16 cellular contexts compared by ENCODE assay signal in the genomic region with DNA sequence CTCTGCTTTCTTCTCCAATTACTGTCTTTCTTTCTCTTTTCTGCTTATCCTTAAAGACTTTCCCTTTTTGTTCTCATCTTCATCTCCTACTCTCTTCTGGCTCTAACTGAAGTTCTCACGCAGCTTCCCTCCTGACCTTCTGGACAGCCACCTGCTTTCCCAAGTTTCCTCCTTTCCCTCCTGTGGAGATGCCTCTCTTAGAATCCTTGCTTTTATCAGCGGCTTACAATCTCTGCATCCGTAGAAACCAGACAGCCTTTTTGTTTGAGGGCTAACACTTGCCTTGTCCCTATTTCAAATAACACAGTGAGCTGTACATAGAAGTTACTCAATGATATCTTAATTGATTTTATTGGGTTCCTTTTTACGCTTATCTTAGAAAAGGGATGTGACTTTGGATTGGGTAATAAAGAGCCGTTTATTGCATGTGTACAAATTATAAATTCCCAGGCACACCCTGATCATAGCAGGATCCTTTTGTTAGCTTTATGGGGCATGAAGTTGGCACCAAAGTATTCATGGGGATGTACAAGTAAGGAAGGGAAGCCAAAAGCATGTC. TPM values are rescaled to one million over a fixed set of nuclear protein-coding genes. Genes with fewer than 3 reads are reported as not detected.
A peak's percentile ranks its signal among the peaks of the same experiment; 100 is the strongest.
DNase-seq lines count a peak whose midpoint lies in the region; ATAC-seq and TF ChIP-seq lines count a peak whose summit lies in the region.
"Had no signal": no experiment of that assay in that cellular context is flagged by ENCODE, and none has a peak within 500 bp of the region (broad histone marks: within the 10 kb centered on the region; RNA-seq: fewer than 3 reads in every experiment).

No MANE protein-coding gene starts in this region.

- peaks cover 22% of the 10 kb centered on the region for H4K20me1 ChIP-seq in smooth muscle cell (ENCODE audit: low read depth)

- H3K4me3 ChIP-seq in HEK293 (ENCODE audit: low read depth, low read length) (no peak overlapping the region), esophagus squamous epithelium (no peak overlapping the region), smooth muscle cell (no peak overlapping the region)
- H3K4me3 ChIP-seq: ovary, spleen had no signal

- 52 to 60% methylated on average over 5 of the region's 5 CpGs for WGBS in esophagus squamous epithelium, 2 donors
- WGBS in smooth muscle cell (ENCODE audit: low lambda C conversion rate) = 62% methylated on average over 5 of the region's 5 CpGs

- H3K9me3 ChIP-seq in HEK293 (ENCODE audit: control insufficient read depth, insufficient read depth, low read depth, low read length) (no peaks in the 10 kb centered on the region), esophagus squamous epithelium (no peaks in the 10 kb centered on the region), smooth muscle cell (replicated peaks; ENCODE audit: low read depth) (no peaks in the 10 kb centered on the region)
- H3K9me3 ChIP-seq: ovary, spleen had no signal

- H3F3A ChIP-seq in smooth muscle cell (ENCODE audit: low read depth) = peaks cover 32% of the 10 kb centered on the region

- peaks cover 30% of the 10 kb centered on the region for H3K4me1 ChIP-seq in HEK293 (ENCODE audit: control insufficient read depth, insufficient read depth, low read length)
- H3K4me1 ChIP-seq in esophagus squamous epithelium = peaks cover 30 to 90% (median 63%) of the 10 kb centered on the region in 3 donors
- peaks cover 28% of the 10 kb centered on the region for H3K4me1 ChIP-seq in smooth muscle cell (ENCODE audit: low read depth)

- no peak for TF ChIP-seq POLR2A in esophagus squamous epithelium (IDR thresholded peaks at IDR 0.05)

- H3K27ac ChIP-seq in HEK293 (ENCODE audit: extremely low read depth, low read depth, low read length) = no peak overlapping the region
- peak overlapping the region; percentile 71 to 99 (median 98) for H3K27ac ChIP-seq in esophagus squamous epithelium
- peak overlapping the region; percentile 72 for H3K27ac ChIP-seq in smooth muscle cell (ENCODE audit: low read depth)
- H3K27ac ChIP-seq: spleen had no signal

- no peaks in the 10 kb centered on the region for H3K27me3 ChIP-seq in esophagus squamous epithelium
- no peaks in the 10 kb centered on the region for H3K27me3 ChIP-seq in smooth muscle cell (ENCODE audit: low read depth)
- H3K27me3 ChIP-seq: ovary had no signal

- no peak overlapping the region for H3K4me2 ChIP-seq in smooth muscle cell

- intact Hi-C loops in esophagus squamous epithelium (cut with DNase I) = no loop called here

- POLR2A ChIA-PET in HEK293 (lab: Yijun Ruan, JAX) = no interaction called here

- no peak for TF ChIP-seq CTCF in HEK293 (tag by site-specific recombination; IDR thresholded peaks at IDR 0.05)
- TF ChIP-seq CTCF in esophagus squamous epithelium (IDR thresholded peaks at IDR 0.05) = no peak
- no peak for TF ChIP-seq CTCF in smooth muscle cell (IDR thresholded peaks at IDR 0.05; ENCODE audit: borderline replicate concordance, insufficient read depth, poor library complexity, severe bottlenecking)

- CTCF ChIA-PET in HEK293 (lab: Yijun Ruan, JAX) = interaction anchor here (0.5 to 0.7 kb wide), 2 partner anchors 33 to 1207 kb away, joined by 3 read pairs; no protein-coding TSS in a partner anchor

- ATAC-seq in HG02938 (IDR thresholded peaks at IDR 0.05; ENCODE audit: unreplicated experiment) (no peak), GM21619 (IDR thresholded peaks at IDR 0.05; ENCODE audit: unreplicated experiment) (no peak)

- peaks cover 21% of the 10 kb centered on the region for H3K79me2 ChIP-seq in smooth muscle cell (ENCODE audit: low read depth)

- H2AFZ ChIP-seq in smooth muscle cell (ENCODE audit: low read depth) = no peak overlapping the region

- DNase-seq in NOMO-1 treated with dmso at 0.1 percent for 144 hours (lab: John Stamatoyannopoulos, UW; ENCODE audit: unreplicated experiment) (peak; percentile 60), esophagus squamous epithelium (lab: John Stamatoyannopoulos, UW) (no peak), smooth muscle cell (lab: John Stamatoyannopoulos, UW; ENCODE audit: unreplicated experiment) (no peak), NCI-H2227 (lab: John Stamatoyannopoulos, UW; ENCODE audit: unreplicated experiment) (no peak), NCI-H2227 treated with DMSO at 0.1 percent for 48 hours (lab: John Stamatoyannopoulos, UW) (no peak)
- DNase-seq: activated CD4-positive, CD25-positive, alpha-beta regulatory T cell treated with anti-CD3 and anti-CD28 coated beads, Interleukin-2, amount 50 U/mL, for 72 hours; C1 segment of cervical spinal cord; central memory CD4-positive, alpha-beta T cell; immature natural killer cell; NCI-H187; ovary; spleen; stimulated activated naive CD4-positive, alpha-beta T cell treated with Interleukin-2 at 50 U/mL for 16 hours had no signal

- H3K36me3 ChIP-seq in HEK293 (ENCODE audit: control insufficient read depth in 2 of 2, insufficient read depth in 1 of 2, low read length in 2 of 2) (no peaks in the 10 kb centered on the region), esophagus squamous epithelium (peaks cover 0 to 8% (median 0%) of the 10 kb centered on the region in 3 donors), smooth muscle cell (ENCODE audit: low read depth) (no peaks in the 10 kb centered on the region)
- H3K36me3 ChIP-seq: ovary, spleen had no signal

- H3K9ac ChIP-seq in smooth muscle cell (ENCODE audit: low read depth) = no peak overlapping the region

TF ChIP-seq in HEK293, 187 proteins besides CTCF, POLR2A, EP300 and RAD21:
- TF ChIP-seq ZNF146 (tag by site-specific recombination; IDR thresholded peaks at IDR 0.05) (no peak), PRDM1 (tag by site-specific recombination; IDR thresholded peaks at IDR 0.05) (peak; percentile 88)

RNA-seq across cellular contexts. Expression of a gene that starts 2.0 kb away (rescaled TPM):
- total RNA-seq in esophagus squamous epithelium (100 to 1,000 TPM; 234 to 565 (median 415) TPM), smooth muscle cell (166 and 170 TPM in 2 replicates)
- 201 and 234 TPM in 2 replicates for polyA plus RNA-seq in smooth muscle cell
